In genomic region chr10:43385412-43386004, GRCh38 we compare ENCODE assay signal across 14 cellular contexts. TPM values are rescaled to one million over a fixed set of nuclear protein-coding genes. Genes with fewer than 3 reads are reported as not detected.
A peak's percentile ranks its signal among the peaks of the same experiment; 100 is the strongest.
DNase-seq lines count a peak whose midpoint lies in the region; ATAC-seq and TF ChIP-seq lines count a peak whose summit lies in the region.
"Had no signal": no experiment of that assay in that cellular context is flagged by ENCODE, and none has a peak within 500 bp of the region (broad histone marks: within the 10 kb centered on the region; RNA-seq: fewer than 3 reads in every experiment).

No MANE protein-coding gene starts in this region.

- DNase-seq in activated T-cell treated with anti-CD3 and anti-CD28 coated beads, Interleukin-2, amount 50 U/mL, for 24 hours = no peak
- no peak for DNase-seq in activated T-cell treated with anti-CD3 and anti-CD28 coated beads, Interleukin-2, amount 50 U/mL, for 1 hour
- no peak for DNase-seq in CD4-positive, CD25-positive, alpha-beta regulatory T cell
- no peak for DNase-seq in central memory CD8-positive, alpha-beta T cell (ENCODE audit: low spot score in 2 of 2)
- no peak for DNase-seq in COLO829 (ENCODE audit: low spot score)
- no peak for DNase-seq in inferior parietal cortex (ENCODE audit: extremely low spot score)
- no peak for DNase-seq in activated CD8-positive, alpha-beta memory T cell treated with anti-CD3 and anti-CD28 coated beads, Interleukin-2, amount 10 ng/mL, durations not matched to agents 7 days and 5 days
- DNase-seq: MV-4-11; NCI-H1436; NCI-H226; NK-92 treated with Interleukin-12 subunit alpha and Interleukin-12 subunit beta, amount 100 ng/mL, for 24 hours; SK-N-SH had no signal

- CTCF ChIA-PET in activated CD8-positive, alpha-beta memory T cell treated with anti-CD3 and anti-CD28 coated beads, Interleukin-2, amount 10 ng/mL, durations not matched to agents 7 days and 5 days (lab: Charles Lee) = interaction anchor here (0.7 to 1.2 kb wide), 3 partner anchors 10 to 184 kb away, joined by 3 to 5 read pairs (median 3); no protein-coding TSS in a partner anchor

- ATAC-seq in CD4-positive, CD25-positive, alpha-beta regulatory T cell (ENCODE audit: low read depth in 2 of 2) = no peak
- no peak for ATAC-seq in central memory CD8-positive, alpha-beta T cell (replicated peaks; ENCODE audit: extremely low read depth, poor library complexity, severe bottlenecking)
- ATAC-seq in activated CD8-positive, alpha-beta memory T cell treated with anti-CD3 and anti-CD28 coated beads, Interleukin-2, amount 10 ng/mL, durations not matched to agents 7 days and 5 days = no peak

- peaks cover 53% of the 10 kb centered on the region for H3K36me3 ChIP-seq in CD4-positive, CD25-positive, alpha-beta regulatory T cell (ENCODE audit: control insufficient read depth, insufficient read depth, low read length)

- peaks cover 37% of the 10 kb centered on the region for H3K4me1 Mint-ChIP-seq in activated T-cell treated with anti-CD3 and anti-CD28 coated beads, Interleukin-2, amount 50 U/mL, for 24 hours (ENCODE audit: low read depth)
- peaks cover 24 to 51% (median 38%) of the 10 kb centered on the region in 4 donors for H3K4me1 Mint-ChIP-seq in CD4-positive, CD25-positive, alpha-beta regulatory T cell
- H3K4me1 Mint-ChIP-seq in central memory CD8-positive, alpha-beta T cell = peaks cover 55% of the 10 kb centered on the region
- H3K4me1 Mint-ChIP-seq in activated CD8-positive, alpha-beta memory T cell treated with anti-CD3 and anti-CD28 coated beads, Interleukin-2, amount 10 ng/mL, durations not matched to agents 7 days and 5 days = peaks cover 39% of the 10 kb centered on the region

- peaks cover 16% of the 10 kb centered on the region for H3K4me1 ChIP-seq in CD4-positive, CD25-positive, alpha-beta regulatory T cell (ENCODE audit: control insufficient read depth, insufficient read depth, low read length, poor library complexity, severe bottlenecking)

- no peaks in the 10 kb centered on the region for H3K9me3 ChIP-seq in CD4-positive, CD25-positive, alpha-beta regulatory T cell (ENCODE audit: control insufficient read depth in 2 of 2, low read length in 2 of 2)
- H3K9me3 ChIP-seq: SK-N-SH had no signal

- no peaks in the 10 kb centered on the region for H3K27me3 Mint-ChIP-seq in activated T-cell treated with anti-CD3 and anti-CD28 coated beads, Interleukin-2, amount 50 U/mL, for 24 hours
- H3K27me3 Mint-ChIP-seq in CD4-positive, CD25-positive, alpha-beta regulatory T cell = no peaks in the 10 kb centered on the region
- H3K27me3 Mint-ChIP-seq in central memory CD8-positive, alpha-beta T cell = no peaks in the 10 kb centered on the region
- no peaks in the 10 kb centered on the region for H3K27me3 Mint-ChIP-seq in activated CD8-positive, alpha-beta memory T cell treated with anti-CD3 and anti-CD28 coated beads, Interleukin-2, amount 10 ng/mL, durations not matched to agents 7 days and 5 days

- H3K36me3 Mint-ChIP-seq in activated T-cell treated with anti-CD3 and anti-CD28 coated beads, Interleukin-2, amount 50 U/mL, for 24 hours (ENCODE audit: low read depth) = peaks cover 58% of the 10 kb centered on the region
- peaks cover 30% of the 10 kb centered on the region for H3K36me3 Mint-ChIP-seq in CD4-positive, CD25-positive, alpha-beta regulatory T cell
- H3K36me3 Mint-ChIP-seq in central memory CD8-positive, alpha-beta T cell (ENCODE audit: insufficient read depth) = peaks cover 46% of the 10 kb centered on the region
- peaks cover 49% of the 10 kb centered on the region for H3K36me3 Mint-ChIP-seq in activated CD8-positive, alpha-beta memory T cell treated with anti-CD3 and anti-CD28 coated beads, Interleukin-2, amount 10 ng/mL, durations not matched to agents 7 days and 5 days

- H3K4me3 ChIP-seq in CD4-positive, CD25-positive, alpha-beta regulatory T cell (ENCODE audit: low read depth, low read length) = no peak overlapping the region

- no peaks in the 10 kb centered on the region for H3K9me3 Mint-ChIP-seq in activated T-cell treated with anti-CD3 and anti-CD28 coated beads, Interleukin-2, amount 50 U/mL, for 24 hours
- H3K9me3 Mint-ChIP-seq in CD4-positive, CD25-positive, alpha-beta regulatory T cell = no peaks in the 10 kb centered on the region
- no peaks in the 10 kb centered on the region for H3K9me3 Mint-ChIP-seq in central memory CD8-positive, alpha-beta T cell
- no peaks in the 10 kb centered on the region for H3K9me3 Mint-ChIP-seq in activated CD8-positive, alpha-beta memory T cell treated with anti-CD3 and anti-CD28 coated beads, Interleukin-2, amount 10 ng/mL, durations not matched to agents 7 days and 5 days (ENCODE audit: low read depth)

- H3K27ac ChIP-seq in CD4-positive, CD25-positive, alpha-beta regulatory T cell (ENCODE audit: insufficient read depth, low read length, poor library complexity, severe bottlenecking) = peak overlapping the region; percentile 48

- H3K27ac Mint-ChIP-seq in activated T-cell treated with anti-CD3 and anti-CD28 coated beads, Interleukin-2, amount 50 U/mL, for 24 hours = peak overlapping the region; percentile 10
- H3K27ac Mint-ChIP-seq in CD4-positive, CD25-positive, alpha-beta regulatory T cell = no peak overlapping the region
- peak overlapping the region; percentile 32 for H3K27ac Mint-ChIP-seq in central memory CD8-positive, alpha-beta T cell (ENCODE audit: low read depth)
- H3K27ac Mint-ChIP-seq in activated CD8-positive, alpha-beta memory T cell treated with anti-CD3 and anti-CD28 coated beads, Interleukin-2, amount 10 ng/mL, durations not matched to agents 7 days and 5 days = no peak overlapping the region

- H3K4me3 Mint-ChIP-seq in activated T-cell treated with anti-CD3 and anti-CD28 coated beads, Interleukin-2, amount 50 U/mL, for 24 hours = no peak overlapping the region
- H3K4me3 Mint-ChIP-seq in CD4-positive, CD25-positive, alpha-beta regulatory T cell = no peak overlapping the region
- H3K4me3 Mint-ChIP-seq in central memory CD8-positive, alpha-beta T cell = no peak overlapping the region
- no peak overlapping the region for H3K4me3 Mint-ChIP-seq in activated CD8-positive, alpha-beta memory T cell treated with anti-CD3 and anti-CD28 coated beads, Interleukin-2, amount 10 ng/mL, durations not matched to agents 7 days and 5 days
- H3K4me3 Mint-ChIP-seq: CD14-positive monocyte had no signal

- no peaks in the 10 kb centered on the region for H3K27me3 ChIP-seq in CD4-positive, CD25-positive, alpha-beta regulatory T cell (ENCODE audit: control insufficient read depth, insufficient read depth, low read length)

TF ChIP-seq in PFSK-1, 5 proteins besides CTCF, POLR2A, EP300 and RAD21:
- TF ChIP-seq REST (IDR thresholded peaks at IDR 0.05; ENCODE audit: insufficient read depth in 1 of 2, low read depth in 2 of 2, low read length in 2 of 2) = no peak
- peak; percentile 22; the same call in 1 of the 2 replicates for TF ChIP-seq POLR2AphosphoS5 (IDR thresholded peaks at IDR 0.05; ENCODE audit: low read depth, low read length)

RNA-seq across cellular contexts. Expression of gene FXYD4, which starts 14.1 kb away (rescaled TPM):
- not detected for total RNA-seq in CD4-positive, CD25-positive, alpha-beta regulatory T cell
- not detected for polyA plus RNA-seq in CD4-positive, CD25-positive, alpha-beta regulatory T cell
- polyA plus RNA-seq in PFSK-1 (2012; ENCODE audit: insufficient read length, low read depth) = not detected
- total RNA-seq in activated CD8-positive, alpha-beta memory T cell treated with anti-CD3 and anti-CD28 coated beads, Interleukin-2, amount 10 ng/mL, durations not matched to agents 7 days and 5 days = under 1 TPM in 1 of 2 experiments, not detected in 1; 0.37 TPM
- polyA plus RNA-seq: CD14-positive monocyte, SK-N-SH had no signal

RNA-seq across cellular contexts. Expression of gene HNRNPF, which starts 23.5 kb away (rescaled TPM):
- 143 TPM for total RNA-seq in CD4-positive, CD25-positive, alpha-beta regulatory T cell
- 100 to 1,000 TPM; 293 to 350 (median 323) TPM for polyA plus RNA-seq in CD4-positive, CD25-positive, alpha-beta regulatory T cell
- polyA plus RNA-seq in PFSK-1 (2012; ENCODE audit: insufficient read length, low read depth) = 264 TPM
- 100 to 1,000 TPM; 446 to 512 TPM for total RNA-seq in activated CD8-positive, alpha-beta memory T cell treated with anti-CD3 and anti-CD28 coated beads, Interleukin-2, amount 10 ng/mL, durations not matched to agents 7 days and 5 days

RNA-seq across cellular contexts. Expression of gene ZNF487, which starts 51.4 kb away (rescaled TPM):
- 6.2 TPM for total RNA-seq in CD4-positive, CD25-positive, alpha-beta regulatory T cell
- polyA plus RNA-seq in CD4-positive, CD25-positive, alpha-beta regulatory T cell = 1 to 10 TPM; 2.5 to 6.5 (median 4.2) TPM
- polyA plus RNA-seq in PFSK-1 (2012; ENCODE audit: insufficient read length, low read depth) = 1.1 TPM
- 1 to 10 TPM; 1.9 to 2.7 TPM for total RNA-seq in activated CD8-positive, alpha-beta memory T cell treated with anti-CD3 and anti-CD28 coated beads, Interleukin-2, amount 10 ng/mL, durations not matched to agents 7 days and 5 days

Comparison
In these comparisons a context has a peak if more than half of its experiments do, and no peak if none do; other contexts are left out.
1. H3K27ac Mint-ChIP-seq: peak in activated T-cell treated with anti-CD3 and anti-CD28 coated beads, Interleukin-2, amount 50 U/mL, for 24 hours (single experiment) and central memory CD8-positive, alpha-beta T cell (single experiment); none in CD4-positive, CD25-positive, alpha-beta regulatory T cell (0 of 3) and activated CD8-positive, alpha-beta memory T cell treated with anti-CD3 and anti-CD28 coated beads, Interleukin-2, amount 10 ng/mL, durations not matched to agents 7 days and 5 days (single experiment).